In the genomic region with DNA sequence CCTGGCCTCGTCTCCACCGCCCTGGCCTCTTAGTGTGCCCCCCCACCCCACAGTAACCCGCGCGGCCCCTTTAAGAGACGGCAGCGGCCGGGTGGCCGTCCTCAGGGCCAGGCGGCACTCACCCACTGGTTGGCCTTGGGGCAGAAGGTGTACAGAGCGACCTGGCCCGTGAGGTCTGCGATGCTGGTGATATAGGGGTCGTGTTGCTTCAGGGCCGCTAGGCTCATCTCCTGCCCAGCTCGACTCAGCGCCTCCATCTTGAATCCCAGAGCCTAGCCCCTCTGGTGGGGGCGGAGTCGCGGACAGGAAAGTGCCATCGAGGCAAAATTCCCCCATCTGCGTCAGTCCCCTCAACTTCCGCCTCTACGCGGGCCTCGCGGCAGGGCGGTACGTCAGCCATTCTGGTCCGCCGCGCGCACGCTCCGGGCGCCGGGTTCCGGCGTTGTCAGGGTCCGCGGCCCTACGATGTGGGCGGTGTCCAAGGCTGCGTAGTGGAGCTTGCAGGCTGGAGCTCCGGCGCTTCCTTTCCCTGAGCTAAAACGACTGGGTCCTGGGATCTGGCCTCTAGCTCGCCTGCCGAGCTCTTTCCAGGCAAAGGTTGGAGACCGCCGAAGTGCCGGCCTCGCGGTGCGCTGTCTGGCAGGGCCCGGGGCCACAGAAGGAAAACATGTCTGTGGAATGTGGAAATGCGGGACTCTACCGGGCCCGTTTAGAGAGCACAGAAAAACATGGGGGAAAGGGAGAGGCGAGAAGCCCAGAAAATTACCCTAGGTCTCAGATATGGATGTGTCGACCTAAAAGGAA, we compare ENCODE assay signal across 8 cellular contexts. TPM values are rescaled to one million over a fixed set of nuclear protein-coding genes. Genes with fewer than 3 reads are reported as not detected.
DNase-seq lines count a peak whose midpoint lies in the region; ATAC-seq, FAIRE-seq and TF ChIP-seq lines count a peak whose summit lies in the region.

A gene (minus strand): TSS at position 283 of the 804 bp plus-strand sequence. CDS start 26 bp downstream, at position 257.

- H3K4me2 ChIP-seq in mammary epithelial cell (ENCODE audit: insufficient read depth, low read depth, low read length), result peak within 1 kb of the TSS; percentile 88

- H3K36me3 ChIP-seq in ACC112 (ENCODE audit: insufficient read depth, low read length) (peaks cover 7% of the 10 kb centered on the region; the same call in 1 of the 2 replicates), mammary epithelial cell (ENCODE audit: insufficient read depth, low read length) (peaks cover 5% of the 10 kb centered on the region), iPS-20b (ENCODE audit: insufficient read depth, low read depth, low read length) (peaks cover 18% of the 10 kb centered on the region), small intestine (ENCODE audit: control insufficient read depth in 2 of 2, insufficient read depth in 2 of 2, low read length in 2 of 2) (peaks cover 0 to under 1% of the 10 kb centered on the region in 2 donors)

- peak within 1 kb of the TSS; percentile 93 for H3K4me3 ChIP-seq in ACC112 (ENCODE audit: low read depth, low read length)
- H3K4me3 ChIP-seq in mammary epithelial cell (replicated peaks in 1 of 3; ENCODE audit: insufficient read depth in 1 of 3, low read depth in 2 of 3, low read length in 3 of 3), result peak within 1 kb of the TSS; percentile 84 to 92 (median 85)
- peak within 1 kb of the TSS; percentile 89 for H3K4me3 ChIP-seq in iPS-20b (ENCODE audit: low read length)
- H3K4me3 ChIP-seq in small intestine (ENCODE audit: low read depth in 1 of 2, low read length in 2 of 2), result peak within 1 kb of the TSS; percentile 83 to 94

- FAIRE-seq in small intestine (lab: Jason Lieb, UNC), result no peak

- peaks cover 20% of the 10 kb centered on the region for H3K4me1 ChIP-seq in ACC112 (ENCODE audit: control insufficient read depth, insufficient read depth, low read length, unreplicated experiment)
- H3K4me1 ChIP-seq in mammary epithelial cell (ENCODE audit: insufficient read depth, low read length), result no peaks in the 10 kb centered on the region
- H3K4me1 ChIP-seq in iPS-20b (ENCODE audit: insufficient read depth, low read length), result peaks cover 2% of the 10 kb centered on the region; the same call in 1 of the 2 replicates
- H3K4me1 ChIP-seq in small intestine (ENCODE audit: control insufficient read depth in 2 of 2, insufficient read depth in 1 of 2, low read depth in 1 of 2, low read length in 1 of 2), result peaks cover 0 to 3% of the 10 kb centered on the region in 2 donors

- ATAC-seq in GM18867 (IDR thresholded peaks at IDR 0.05; ENCODE audit: unreplicated experiment) (peak; percentile 94), HG03103 (IDR thresholded peaks at IDR 0.05; ENCODE audit: low read depth, unreplicated experiment) (peak; percentile 88)

- peak within 1 kb of the TSS; percentile 98 for H2AFZ ChIP-seq in ACC112 (ENCODE audit: low read length, unreplicated experiment)
- H2AFZ ChIP-seq in mammary epithelial cell (ENCODE audit: low read depth, low read length), result peak within 1 kb of the TSS; percentile 97

- H3K27me3 ChIP-seq in ACC112 (ENCODE audit: insufficient read depth, low read length) (no peaks in the 10 kb centered on the region), mammary epithelial cell (ENCODE audit: insufficient read depth, low read length) (no peaks in the 10 kb centered on the region), iPS-20b (ENCODE audit: insufficient read depth, low read length) (no peaks in the 10 kb centered on the region), small intestine (ENCODE audit: control insufficient read depth in 2 of 2, insufficient read depth in 2 of 2, low read length in 2 of 2) (no peaks in the 10 kb centered on the region)

- intact Hi-C loops in mammary epithelial cell (cut with micrococcal nuclease), result loop anchor here (1.0 to 2.0 kb wide), 2 partner anchors 48 to 233 kb away; no protein-coding TSS in a partner anchor

- TSS peak; percentile 60 for BruUV-seq in mammary epithelial cell (replicated peaks; lab: Mats Ljungman, UMichigan)

- in situ Hi-C loops in mammary epithelial cell (cut with MboI; ENCODE audit: low sequenced_read_pairs in 2 of 2), result no loop called here

- H3K27ac ChIP-seq in ACC112 (ENCODE audit: low read depth, low read length) (peak within 1 kb of the TSS; percentile 70), VCaP (peak within 1 kb of the TSS; percentile 95), mammary epithelial cell (ENCODE audit: insufficient read depth, low read depth, low read length) (peak within 1 kb of the TSS; percentile 86), iPS-20b (ENCODE audit: low read length) (peak within 1 kb of the TSS; percentile 97), small intestine (ENCODE audit: low read depth in 1 of 2, low read length in 1 of 2) (peak within 1 kb of the TSS; percentile 86 to 94)

- H3K79me2 ChIP-seq in ACC112 (ENCODE audit: control insufficient read depth, insufficient read depth, low read length, unreplicated experiment) (peaks cover 48% of the 10 kb centered on the region), mammary epithelial cell (ENCODE audit: insufficient read depth, low read length) (peaks cover 47% of the 10 kb centered on the region)

- dilution Hi-C loops in mammary epithelial cell (cut with HindIII; ENCODE audit: low sequenced_read_pairs), result loop anchor here (5.0 to 10.0 kb wide), 2 partner anchors 75 to 233 kb away; no protein-coding TSS in a partner anchor

- H3K9me3 ChIP-seq in mammary epithelial cell (replicated peaks; ENCODE audit: insufficient read depth, low read length) (no peaks in the 10 kb centered on the region), iPS-20b (ENCODE audit: insufficient read depth, low read depth, low read length) (no peaks in the 10 kb centered on the region), small intestine (ENCODE audit: control insufficient read depth, low read depth) (no peaks in the 10 kb centered on the region)

- peak; percentile 62 for DNase-seq in NCI-H2196 treated with DMSO at 0.1 percent for 48 hours (lab: John Stamatoyannopoulos, UW; ENCODE audit: unreplicated experiment)
- peak; percentile 95 for DNase-seq in mammary epithelial cell
- DNase-seq in small intestine, result peak; percentile 98

- H4K20me1 ChIP-seq in mammary epithelial cell (ENCODE audit: insufficient read depth, low read length), result no peaks in the 10 kb centered on the region

- H3K9ac ChIP-seq in mammary epithelial cell (ENCODE audit: insufficient read depth, low read length) (peak within 1 kb of the TSS; percentile 98), iPS-20b (ENCODE audit: low read depth, low read length) (peak within 1 kb of the TSS; percentile 98)

- WGBS in mammary epithelial cell (ENCODE audit: low coverage, missing lambda C conversion rate), result under 1% methylated on average over 43 of the region's 61 CpGs
- 0 to 1% (median 0%) methylated on average over 56 to 61 of the region's 61 CpGs for WGBS in small intestine, 3 donors

- CTCF ChIA-PET in mammary epithelial cell (lab: Charles Lee; ENCODE audit: low non-redundant PET), result interaction anchor here (0.7 kb wide), 2 partner anchors 232 to 375 kb away, joined by 3 to 5 read pairs; no protein-coding TSS in a partner anchor

- TF ChIP-seq CTCF in VCaP (conservative IDR thresholded peaks at IDR 0.05) (no peak), mammary epithelial cell (conservative IDR thresholded peaks at IDR 0.05 in 1 of 2, IDR thresholded peaks at IDR 0.05 in 1 of 2; ENCODE audit: extremely low read depth in 1 of 2, insufficient read depth in 1 of 2, low read depth in 1 of 2, low read length in 2 of 2) (no peak)

RNA-seq across cellular contexts. Expression of the gene that starts here (rescaled TPM):
- 10 to 100 TPM; 15.6 to 15.8 TPM for total RNA-seq in mammary epithelial cell
- polyA plus RNA-seq in mammary epithelial cell (14.1 TPM), small intestine (1 to 10 TPM; 4.1 to 8.6 (median 4.9) TPM)
- 16.7 TPM for polyA minus RNA-seq in mammary epithelial cell

Comparison
In these comparisons a context has a peak if more than half of its experiments do, and no peak if none do; other contexts are left out.
1. Peak in every context shown above with its lines: DNase-seq, ATAC-seq, H3K4me3 ChIP-seq and H3K27ac ChIP-seq.